9 cellular contexts compared by ENCODE assay signal in genomic region chr5:126519637-126520592, GRCh38.
DNase-seq lines count a peak whose midpoint lies in the region; ATAC-seq, FAIRE-seq and TF ChIP-seq lines count a peak whose summit lies in the region.
"Had no signal": no experiment of that assay in that cellular context is flagged by ENCODE, and none has a peak within 500 bp of the region (broad histone marks: within the 10 kb centered on the region; RNA-seq: fewer than 3 reads in every experiment).

No MANE protein-coding gene starts in this region.

- intact Hi-C loops in pancreas (cut with DNase I): no loop called here

- no peaks in the 10 kb centered on the region for H3K9me3 ChIP-seq in pancreas

- WGBS in pancreas, 2 donors: 32 to 40% methylated on average over 6 of the region's 6 CpGs

- H3K4me1 ChIP-seq in foreskin keratinocyte (peaks cover 47% of the 10 kb centered on the region), pancreas (peaks cover 0 to 7% (median 0%) of the 10 kb centered on the region in 3 donors)

- DNase-seq in Ammon's horn (ENCODE audit: low spot score): peak; percentile 73
- DNase-seq in RPMI8226: peak; percentile 53
- DNase-seq in foreskin keratinocyte: peak in 1 of 2 donors; percentile 29
- DNase-seq in pancreas: no peak
- DNase-seq in NCI-H446 (lab: John Stamatoyannopoulos, UW): no peak
- no peak for DNase-seq in NAMALWA (ENCODE audit: low spot score)
- DNase-seq: activated naive CD4-positive, alpha-beta T cell treated with anti-CD3 and anti-CD28 coated beads, Interleukin-2, amount 10 ng/mL, durations not matched to agents 7 days and 5 days had no signal

- no peak overlapping the region for H3K4me3 ChIP-seq in pancreas

- no peaks in the 10 kb centered on the region for H3K36me3 ChIP-seq in pancreas

- TF ChIP-seq CTCF in foreskin keratinocyte (conservative IDR thresholded peaks at IDR 0.05) (no peak), pancreas (IDR thresholded peaks at IDR 0.05) (no peak)

- no peak for FAIRE-seq in pancreas (lab: Jason Lieb, UNC)

- H3K27me3 ChIP-seq in foreskin keratinocyte (no peaks in the 10 kb centered on the region), pancreas (no peaks in the 10 kb centered on the region)

- no peak for ATAC-seq in foreskin keratinocyte
- peak; percentile 24 to 63 (median 48) for ATAC-seq in pancreas
- no peak for ATAC-seq in HG03108 (IDR thresholded peaks at IDR 0.05; ENCODE audit: unreplicated experiment)
- ATAC-seq in HG03520 (IDR thresholded peaks at IDR 0.05; ENCODE audit: unreplicated experiment): no peak

- H3K27ac ChIP-seq in foreskin keratinocyte (peak overlapping the region; percentile 56), pancreas (peak overlapping the region in 1 of 4 donors; percentile 5)

Comparison
In these comparisons a context has a peak if more than half of its experiments do, and no peak if none do; other contexts are left out.
1. DNase-seq: peak in Ammon's horn (single experiment) and RPMI8226 (single experiment); none in pancreas (0 of 6), NCI-H446 (0 of 2) and NAMALWA (single experiment).
2. ATAC-seq: peak in pancreas (4 of 4); none in foreskin keratinocyte (single experiment), HG03108 (single experiment) and HG03520 (single experiment).